In genomic region chrX:17442898-17443297, GRCh38 we compare ENCODE assay signal across 14 cellular contexts.
"Had no signal": no experiment of that assay in that cellular context is flagged by ENCODE, and none has a peak within 500 bp of the region (broad histone marks: within the 10 kb centered on the region; RNA-seq: fewer than 3 reads in every experiment).

No MANE protein-coding gene starts in this region.

- DNase-seq: activated CD8-positive, alpha-beta memory T cell treated with anti-CD3 and anti-CD28 coated beads, Interleukin-2, amount 10 ng/mL, durations not matched to agents 7 days and 5 days; activated effector memory CD4-positive, alpha-beta T cell treated with Interleukin-2 at 50 U/mL for 16 hours; activated T-cell treated with anti-CD3 and anti-CD28 coated beads, Interleukin-2, amount 50 U/mL, for 24 hours; amniotic stem cell; dorsolateral prefrontal cortex; foreskin melanocyte; heart left ventricle; left ventricle myocardium inferior; mesendoderm; nephron progenitor cell; transverse colon had no signal

- H3K4me3 ChIP-seq: dorsolateral prefrontal cortex, heart left ventricle, left ventricle myocardium inferior, transverse colon had no signal

- H3K27ac ChIP-seq: dorsolateral prefrontal cortex, heart left ventricle, left ventricle myocardium inferior, transverse colon had no signal

- H3K27me3 ChIP-seq: transverse colon had no signal

- ATAC-seq: activated CD4-positive, CD25-positive, alpha-beta regulatory T cell treated with anti-CD3 and anti-CD28 coated beads, Interleukin-2, amount 50 U/mL, for 24 hours; activated CD8-positive, alpha-beta memory T cell treated with anti-CD3 and anti-CD28 coated beads, Interleukin-2, amount 10 ng/mL, durations not matched to agents 7 days and 5 days; esophagus mucosa; heart left ventricle; stimulated activated effector memory CD8-positive, alpha-beta T cell treated with anti-CD3 and anti-CD28 coated beads, Interleukin-12 subunit alpha, Interleukin-12 subunit beta, amount 100 ng/mL, for 72 hours had no signal

- H3K36me3 ChIP-seq: heart left ventricle, left ventricle myocardium inferior, transverse colon had no signal

- H3K9me3 ChIP-seq: heart left ventricle, left ventricle myocardium inferior, transverse colon had no signal

- H3K4me1 ChIP-seq: heart left ventricle, left ventricle myocardium inferior, transverse colon had no signal
